ENCODE assay signal across 25 cellular contexts in genomic region chr2:43469094-43469493, GRCh38.
A peak's percentile ranks its signal among the peaks of the same experiment; 100 is the strongest.
DNase-seq lines count a peak whose midpoint lies in the region; ATAC-seq and TF ChIP-seq lines count a peak whose summit lies in the region.
"Had no signal": no experiment of that assay in that cellular context is flagged by ENCODE, and none has a peak within 500 bp of the region (broad histone marks: within the 10 kb centered on the region; RNA-seq: fewer than 3 reads in every experiment).

No MANE protein-coding gene starts in this region.

- H3K4me1 ChIP-seq in GM23248 (ENCODE audit: insufficient read depth) (peaks cover 36% of the 10 kb centered on the region), subcutaneous abdominal adipose tissue (ENCODE audit: control insufficient read depth in 5 of 5, insufficient read depth in 5 of 5, low read length in 5 of 5) (peaks cover 0 to 18% (median 10%) of the 10 kb centered on the region in 5 donors)
- H3K4me1 ChIP-seq: SJCRH30 had no signal

- in situ Hi-C loops in GM23248 (cut with MboI) = no loop called here

- H3K36me3 Mint-ChIP-seq in WTC11 (no peaks in the 10 kb centered on the region), progenitor cell of endocrine pancreas (ENCODE audit: insufficient read depth) (peaks cover 8% of the 10 kb centered on the region)
- H3K36me3 Mint-ChIP-seq in activated naive CD8-positive, alpha-beta T cell treated with anti-CD3 and anti-CD28 coated beads, Interleukin-2, amount 50 U/mL, for 24 hours (ENCODE audit: low read depth) = peaks cover 6% of the 10 kb centered on the region

- DNase-seq in GM23248 (no peak), WTC11 (ENCODE audit: low spot score) (no peak), lung microvascular endothelial cell (ENCODE audit: low read depth in 2 of 2) (peak; percentile 18 to 33), DMS153 treated with DMSO at 0.1 percent for 48 hours (lab: John Stamatoyannopoulos, UW; ENCODE audit: unreplicated experiment) (no peak), progenitor cell of endocrine pancreas (ENCODE audit: low spot score, unreplicated experiment) (no peak)
- DNase-seq in activated naive CD8-positive, alpha-beta T cell treated with anti-CD3 and anti-CD28 coated beads, Interleukin-2, amount 50 U/mL, for 24 hours = no peak
- DNase-seq: ACHN; activated CD4-positive, alpha-beta T cell treated with anti-CD3 and anti-CD28 coated beads, Interleukin-2, amount 50 U/mL, for 1 hour; activated CD8-positive, alpha-beta memory T cell treated with anti-CD3 and anti-CD28 coated beads, Interleukin-2, amount 10 ng/mL, durations not matched to agents 7 days and 5 days; activated naive CD4-positive, alpha-beta T cell; activated T-cell treated with anti-CD3 and anti-CD28 coated beads, Interleukin-2, amount 50 U/mL, for 48 hours; DMS79 treated with DMSO at 0.1 percent for 48 hours; erythroblast; GOT3; head of caudate nucleus; NCI-H1092; NCI-H2029; NCI-H69; SJCRH30; T1000 had no signal

- H3K27ac ChIP-seq in GM23248 = no peak overlapping the region
- peak overlapping the region; percentile 12 for H3K27ac ChIP-seq in subcutaneous abdominal adipose tissue (ENCODE audit: low read depth, low read length)
- H3K27ac ChIP-seq: HL-60, SJCRH30, upper lobe of left lung had no signal

- H3K36me3 ChIP-seq in GM23248 (ENCODE audit: low read depth) = no peaks in the 10 kb centered on the region
- H3K36me3 ChIP-seq in subcutaneous abdominal adipose tissue (ENCODE audit: control insufficient read depth in 5 of 5, insufficient read depth in 5 of 5, low read length in 5 of 5) = peaks cover 0 to 7% (median 0%) of the 10 kb centered on the region in 5 donors
- H3K36me3 ChIP-seq: SJCRH30, upper lobe of left lung had no signal

- no peaks in the 10 kb centered on the region for H3K9me3 ChIP-seq in GM23248 (ENCODE audit: low read depth)
- H3K9me3 ChIP-seq in subcutaneous abdominal adipose tissue (ENCODE audit: control insufficient read depth in 5 of 5, low read length in 5 of 5) = no peaks in the 10 kb centered on the region
- H3K9me3 ChIP-seq: SJCRH30, upper lobe of left lung had no signal

- H3K9me3 Mint-ChIP-seq in WTC11 (peaks cover 4% of the 10 kb centered on the region; the same call in 1 of the 2 replicates), progenitor cell of endocrine pancreas (ENCODE audit: low read depth) (no peaks in the 10 kb centered on the region)
- no peaks in the 10 kb centered on the region for H3K9me3 Mint-ChIP-seq in activated naive CD8-positive, alpha-beta T cell treated with anti-CD3 and anti-CD28 coated beads, Interleukin-2, amount 50 U/mL, for 24 hours
- H3K9me3 Mint-ChIP-seq: stimulated activated naive CD8-positive, alpha-beta T cell treated with anti-CD3 and anti-CD28 coated beads, Interleukin-15, Interleukin-2, amounts not matched to agents 100 ng/mL and 50 ng/mL, for 24 hours had no signal

- POLR2A ChIA-PET in WTC11 (lab: Charles Lee) = no interaction called here

- H3K4me3 ChIP-seq in GM23248 (no peak overlapping the region), subcutaneous abdominal adipose tissue (ENCODE audit: low read depth in 1 of 5, low read length in 5 of 5) (no peak overlapping the region)
- H3K4me3 ChIP-seq: SJCRH30, upper lobe of left lung had no signal

- CTCF ChIA-PET in WTC11 (lab: Charles Lee) = no interaction called here

- no peak overlapping the region for H3K4me3 Mint-ChIP-seq in WTC11
- H3K4me3 Mint-ChIP-seq in progenitor cell of endocrine pancreas (ENCODE audit: low read depth) = no peak overlapping the region
- H3K4me3 Mint-ChIP-seq in activated naive CD8-positive, alpha-beta T cell treated with anti-CD3 and anti-CD28 coated beads, Interleukin-2, amount 50 U/mL, for 24 hours = no peak overlapping the region
- H3K4me3 Mint-ChIP-seq: activated CD8-positive, alpha-beta memory T cell treated with anti-CD3 and anti-CD28 coated beads, Interleukin-2, amount 10 ng/mL, durations not matched to agents 7 days and 5 days; stimulated activated naive CD8-positive, alpha-beta T cell treated with anti-CD3 and anti-CD28 coated beads, Interleukin-15, Interleukin-2, amounts not matched to agents 100 ng/mL and 50 ng/mL, for 24 hours had no signal

- H3K4me1 Mint-ChIP-seq in WTC11 (peaks cover 13% of the 10 kb centered on the region), progenitor cell of endocrine pancreas (ENCODE audit: low read depth) (peaks cover 30% of the 10 kb centered on the region)
- H3K4me1 Mint-ChIP-seq in activated naive CD8-positive, alpha-beta T cell treated with anti-CD3 and anti-CD28 coated beads, Interleukin-2, amount 50 U/mL, for 24 hours = no peaks in the 10 kb centered on the region
- H3K4me1 Mint-ChIP-seq: activated CD8-positive, alpha-beta memory T cell treated with anti-CD3 and anti-CD28 coated beads, Interleukin-2, amount 10 ng/mL, durations not matched to agents 7 days and 5 days had no signal

- H4K20me1 ChIP-seq in GM23248 (ENCODE audit: insufficient read depth) = no peaks in the 10 kb centered on the region

- no peak overlapping the region for H3K9ac ChIP-seq in GM23248
- H3K9ac ChIP-seq in subcutaneous abdominal adipose tissue (ENCODE audit: low read length in 5 of 5) = no peak overlapping the region

- no peaks in the 10 kb centered on the region for H3K79me2 ChIP-seq in GM23248 (ENCODE audit: insufficient read depth)

- H3K27ac Mint-ChIP-seq in WTC11 (peak overlapping the region; percentile 3; the same call in 1 of the 2 replicates), progenitor cell of endocrine pancreas (no peak overlapping the region)
- no peak overlapping the region for H3K27ac Mint-ChIP-seq in activated naive CD8-positive, alpha-beta T cell treated with anti-CD3 and anti-CD28 coated beads, Interleukin-2, amount 50 U/mL, for 24 hours
- H3K27ac Mint-ChIP-seq: activated CD8-positive, alpha-beta memory T cell treated with anti-CD3 and anti-CD28 coated beads, Interleukin-2, amount 10 ng/mL, durations not matched to agents 7 days and 5 days; stimulated activated naive CD8-positive, alpha-beta T cell treated with anti-CD3 and anti-CD28 coated beads, Interleukin-15, Interleukin-2, amounts not matched to agents 100 ng/mL and 50 ng/mL, for 24 hours had no signal

- no peaks in the 10 kb centered on the region for H3K27me3 Mint-ChIP-seq in WTC11 (ENCODE audit: low read depth)
- H3K27me3 Mint-ChIP-seq in progenitor cell of endocrine pancreas = peaks cover 19% of the 10 kb centered on the region
- H3K27me3 Mint-ChIP-seq in activated naive CD8-positive, alpha-beta T cell treated with anti-CD3 and anti-CD28 coated beads, Interleukin-2, amount 50 U/mL, for 24 hours = no peaks in the 10 kb centered on the region
- H3K27me3 Mint-ChIP-seq: activated CD8-positive, alpha-beta memory T cell treated with anti-CD3 and anti-CD28 coated beads, Interleukin-2, amount 10 ng/mL, durations not matched to agents 7 days and 5 days; stimulated activated naive CD8-positive, alpha-beta T cell treated with anti-CD3 and anti-CD28 coated beads, Interleukin-15, Interleukin-2, amounts not matched to agents 100 ng/mL and 50 ng/mL, for 24 hours had no signal

- H3K27me3 ChIP-seq in GM23248 (replicated peaks; ENCODE audit: insufficient read depth) (no peaks in the 10 kb centered on the region), subcutaneous abdominal adipose tissue (ENCODE audit: control insufficient read depth in 5 of 5, insufficient read depth in 4 of 5, low read length in 5 of 5) (no peaks in the 10 kb centered on the region)
- H3K27me3 ChIP-seq: SJCRH30, upper lobe of left lung had no signal

- 92 to 96% methylated on average over 3 of the region's 3 CpGs for WGBS in GM23248 (ENCODE audit: low coverage in 1 of 2, low lambda C conversion rate in 2 of 2, missing lambda C conversion rate in 2 of 2), 2 experiments

- H3K4me2 ChIP-seq in GM23248 (ENCODE audit: unreplicated experiment) = peak overlapping the region; percentile 80

- ATAC-seq in WTC11 = no peak
- ATAC-seq in GM19328 (IDR thresholded peaks at IDR 0.05; ENCODE audit: unreplicated experiment) = no peak
- ATAC-seq in activated naive CD8-positive, alpha-beta T cell treated with anti-CD3 and anti-CD28 coated beads, Interleukin-2, amount 50 U/mL, for 24 hours = no peak
- ATAC-seq: activated CD8-positive, alpha-beta memory T cell treated with anti-CD3 and anti-CD28 coated beads, Interleukin-2, amount 10 ng/mL, durations not matched to agents 7 days and 5 days had no signal

- no peaks in the 10 kb centered on the region for H3K9me2 ChIP-seq in GM23248 (ENCODE audit: insufficient read depth)

- no peak overlapping the region for H2AFZ ChIP-seq in GM23248

- no peak for TF ChIP-seq CTCF in WTC11 (IDR thresholded peaks at IDR 0.05)
- no peak for TF ChIP-seq CTCF in progenitor cell of endocrine pancreas (IDR thresholded peaks at IDR 0.05; ENCODE audit: unreplicated experiment)

- H3F3A ChIP-seq in GM23248 (ENCODE audit: insufficient read depth) = peaks cover 30% of the 10 kb centered on the region

TF ChIP-seq in WTC11, 78 proteins besides CTCF, POLR2A, EP300 and RAD21 (continues in another document):
- no peak for TF ChIP-seq STAT6 (CRISPR knock-in tag; conservative IDR thresholded peaks at IDR 0.05; ENCODE audit: low read depth)
- TF ChIP-seq ZNF396 (CRISPR knock-in tag; IDR thresholded peaks at IDR 0.05; ENCODE audit: borderline replicate concordance) = no peak
- TF ChIP-seq CDX4 (CRISPR knock-in tag; IDR thresholded peaks at IDR 0.05; ENCODE audit: borderline replicate concordance) = no peak
- TF ChIP-seq ATF1 (CRISPR knock-in tag; IDR thresholded peaks at IDR 0.05) = no peak
- no peak for TF ChIP-seq EMX1 (CRISPR knock-in tag; IDR thresholded peaks at IDR 0.05)

Comparison
In these comparisons a context has a peak if more than half of its experiments do, and no peak if none do; other contexts are left out.
1. DNase-seq: peak in lung microvascular endothelial cell (2 of 2); none in GM23248 (single experiment), WTC11 (single experiment), DMS153 treated with DMSO at 0.1 percent for 48 hours (single experiment), progenitor cell of endocrine pancreas (single experiment) and activated naive CD8-positive, alpha-beta T cell treated with anti-CD3 and anti-CD28 coated beads, Interleukin-2, amount 50 U/mL, for 24 hours (single experiment).